In genomic region chr11:102345923-102346322, GRCh38 we compare ENCODE assay signal across 1 cellular context.
TF ChIP-seq lines count a peak whose summit lies in the region.

No MANE protein-coding gene starts in this region.

TF ChIP-seq in H1, 55 proteins besides CTCF, POLR2A, EP300 and RAD21 (continued from another document):
- no peak for TF ChIP-seq USF2 (IDR thresholded peaks at IDR 0.05; ENCODE audit: low read length)
- no peak for TF ChIP-seq GABPA (IDR thresholded peaks at IDR 0.05; ENCODE audit: borderline replicate concordance, insufficient read depth, low read length)
- no peak for TF ChIP-seq RFX5 (IDR thresholded peaks at IDR 0.05; ENCODE audit: borderline replicate concordance, low read depth, low read length)
- no peak for TF ChIP-seq SP2 (IDR thresholded peaks at IDR 0.05; ENCODE audit: low read length)
- TF ChIP-seq SIN3A (conservative IDR thresholded peaks at IDR 0.05 in 1 of 2, IDR thresholded peaks at IDR 0.05 in 1 of 2; ENCODE audit: low read depth in 1 of 2, low read length in 2 of 2) = no peak
- no peak for TF ChIP-seq KDM4A (IDR thresholded peaks at IDR 0.05; ENCODE audit: low read depth, low read length, severe bottlenecking)
- no peak for TF ChIP-seq CHD1 (IDR thresholded peaks at IDR 0.05; ENCODE audit: low read depth, low read length)
- no peak for TF ChIP-seq E2F6 (IDR thresholded peaks at IDR 0.05)
- TF ChIP-seq CBX8 (IDR thresholded peaks at IDR 0.05; ENCODE audit: borderline replicate concordance, low read depth, low read length) = no peak
- TF ChIP-seq HDAC6 (IDR thresholded peaks at IDR 0.05; ENCODE audit: low read depth, low read length) = no peak
- no peak for TF ChIP-seq RXRA (IDR thresholded peaks at IDR 0.05; ENCODE audit: insufficient read depth, low read depth, low read length)
- no peak for TF ChIP-seq HDAC2 (IDR thresholded peaks at IDR 0.05; ENCODE audit: borderline replicate concordance in 1 of 2, low read depth in 2 of 2, low read length in 2 of 2)
- TF ChIP-seq POU5F1 (IDR thresholded peaks at IDR 0.05; ENCODE audit: low read depth, low read length) = no peak
